In genomic region chr12:40552868-40553267, GRCh38 we compare ENCODE assay signal across 25 cellular contexts.
"Had no signal": no experiment of that assay in that cellular context is flagged by ENCODE, and none has a peak within 500 bp of the region (broad histone marks: within the 10 kb centered on the region; RNA-seq: fewer than 3 reads in every experiment).

No MANE protein-coding gene starts in this region.

- H3K36me3 ChIP-seq: esophagus squamous epithelium, neutrophil, ovary, prostate gland, thoracic aorta, vagina had no signal

- H2AFZ ChIP-seq: hepatocyte had no signal

- DNase-seq: activated CD4-positive, alpha-beta T cell treated with anti-CD3 and anti-CD28 coated beads, Interleukin-2, amount 50 U/mL, for 1 hour; activated CD4-positive, CD25-positive, alpha-beta regulatory T cell treated with anti-CD3 and anti-CD28 coated beads, Interleukin-2, amount 50 U/mL, for 72 hours; activated CD8-positive, alpha-beta T cell treated with anti-CD3 and anti-CD28 coated beads, Interleukin-2, amount 10 ng/mL, durations not matched to agents 7 days and 5 days; activated gamma-delta T cell; activated naive CD4-positive, alpha-beta T cell treated with anti-CD3 and anti-CD28 coated beads, Interleukin-2, amount 50 U/mL, for 16 hours; activated naive CD8-positive, alpha-beta T cell treated with anti-CD3 and anti-CD28 coated beads, Interleukin-2, amount 50 U/mL, for 24 hours; caudate nucleus; dermis blood vessel endothelial cell; effector CD8-positive, alpha-beta T cell; esophagus squamous epithelium; foreskin melanocyte; glutamatergic neuron; left colon; mesenchymal stem cell; ovary; stimulated activated CD4-positive, alpha-beta T cell treated with anti-CD3 and anti-CD28 coated beads, Interleukin-4, amount 100 ng/mL, for 1 hour; stimulated activated naive CD4-positive, alpha-beta T cell had no signal

- ATAC-seq: activated CD8-positive, alpha-beta T cell treated with anti-CD3 and anti-CD28 coated beads, Interleukin-2, amount 10 ng/mL, durations not matched to agents 7 days and 5 days; activated naive CD8-positive, alpha-beta T cell treated with anti-CD3 and anti-CD28 coated beads, Interleukin-2, amount 50 U/mL, for 24 hours; left colon had no signal

- H3K27me3 ChIP-seq: esophagus squamous epithelium, hepatocyte, neutrophil, ovary, vagina had no signal

- H3K27ac ChIP-seq: esophagus squamous epithelium, hepatocyte, neutrophil, ovary, prostate gland, thoracic aorta, vagina, VCaP had no signal

- H3K79me2 ChIP-seq: hepatocyte had no signal

- H3K4me3 ChIP-seq: esophagus squamous epithelium, hepatocyte, ovary, prostate gland, thoracic aorta, vagina had no signal

- H3K4me2 ChIP-seq: hepatocyte had no signal

- H3K9me3 ChIP-seq: esophagus squamous epithelium, neutrophil, ovary, prostate gland, vagina had no signal

- H3K4me1 ChIP-seq: esophagus squamous epithelium, prostate gland, vagina had no signal

- FAIRE-seq: endothelial cell of umbilical vein, islet of Langerhans had no signal
